38 cellular contexts compared by ENCODE assay signal in genomic region chr4:83734576-83734975, GRCh38.
"Had no signal": no experiment of that assay in that cellular context is flagged by ENCODE, and none has a peak within 500 bp of the region (broad histone marks: within the 10 kb centered on the region; RNA-seq: fewer than 3 reads in every experiment).

No MANE protein-coding gene starts in this region.

- DNase-seq: activated effector memory CD4-positive, alpha-beta T cell treated with anti-CD3 and anti-CD28 coated beads, Interleukin-2, amount 50 U/mL, for 16 hours; activated effector memory CD4-positive, alpha-beta T cell treated with Interleukin-2 at 50 U/mL for 16 hours; activated gamma-delta T cell; activated gamma-delta T cell treated with Interleukin-2 at 50 U/mL for 16 hours; activated naive CD4-positive, alpha-beta T cell; activated naive CD4-positive, alpha-beta T cell treated with anti-CD3 and anti-CD28 coated beads for 36 hours; activated naive CD4-positive, alpha-beta T cell treated with anti-CD3 and anti-CD28 coated beads, Interleukin-2, amount 10 ng/mL, durations not matched to agents 7 days and 5 days; activated naive CD4-positive, alpha-beta T cell treated with anti-CD3 and anti-CD28 coated beads, Interleukin-2, amount 50 U/mL, for 16 hours; activated naive CD4-positive, alpha-beta T cell treated with Interleukin-2 at 50 U/mL for 16 hours; activated naive CD8-positive, alpha-beta T cell treated with anti-CD3 and anti-CD28 coated beads for 36 hours; activated naive CD8-positive, alpha-beta T cell treated with anti-CD3 and anti-CD28 coated beads, Interleukin-2, amount 10 ng/mL, durations not matched to agents 7 days and 5 days; activated naive CD8-positive, alpha-beta T cell treated with anti-CD3 and anti-CD28 coated beads, Interleukin-2, amount 50 U/mL, for 24 hours; activated T-cell treated with anti-CD3 and anti-CD28 coated beads, Interleukin-2, amount 50 U/mL, for 1 hour; activated T-cell treated with anti-CD3 and anti-CD28 coated beads, Interleukin-2, amount 50 U/mL, for 24 hours; activated T-cell treated with anti-CD3 and anti-CD28 coated beads, Interleukin-2, amount 50 U/mL, for 4 hours; activated T-cell treated with anti-CD3 and anti-CD28 coated beads, Interleukin-2, amount 50 U/mL, for 48 hours; activated T-cell treated with anti-CD3 and anti-CD28 coated beads, Interleukin-2, amount 50 U/mL, for 72 hours; adrenal gland; amniotic stem cell; amygdala; anterior cingulate cortex; aorta; body of pancreas; brain microvascular endothelial cell; caudate nucleus; central memory CD4-positive, alpha-beta T cell; cerebellar nuclear complex had no signal

- ATAC-seq: activated naive CD4-positive, alpha-beta T cell treated with anti-CD3 and anti-CD28 coated beads, Interleukin-2, amount 50 U/mL, for 72 hours; activated naive CD8-positive, alpha-beta T cell treated with anti-CD3 and anti-CD28 coated beads, Interleukin-2, amount 50 U/mL, for 24 hours; activated T-cell treated with anti-CD3 and anti-CD28 coated beads, Interleukin-2, amount 50 U/mL, for 4 hours; activated T-cell treated with anti-CD3 and anti-CD28 coated beads, Interleukin-2, amount 50 U/mL, for 72 hours; activated T-helper 17 cell treated with anti-CD3 and anti-CD28 coated beads, Interleukin-2, amount 50 U/mL, for 72 hours; body of pancreas had no signal

- H3K27ac ChIP-seq: adrenal gland, ascending aorta, body of pancreas, brain microvascular endothelial cell, breast epithelium, cardiac muscle cell had no signal

- H3K9me3 Mint-ChIP-seq: activated naive CD4-positive, alpha-beta T cell treated with anti-CD3 and anti-CD28 coated beads, Interleukin-2, amount 10 ng/mL, durations not matched to agents 7 days and 5 days; activated naive CD4-positive, alpha-beta T cell treated with anti-CD3 and anti-CD28 coated beads, Interleukin-2, amount 50 U/mL, for 24 hours; activated naive CD4-positive, alpha-beta T cell treated with anti-CD3 and anti-CD28 coated beads, Interleukin-2, amount 50 U/mL, for 72 hours; activated naive CD8-positive, alpha-beta T cell treated with anti-CD3 and anti-CD28 coated beads, Interleukin-2, amount 10 ng/mL, durations not matched to agents 7 days and 5 days; activated T-cell treated with anti-CD3 and anti-CD28 coated beads, Interleukin-2, amount 50 U/mL, for 24 hours; activated T-helper 1 cell treated with anti-CD3 and anti-CD28 coated beads, Interleukin-12 subunit alpha, Interleukin-12 subunit beta, Interleukin-2, Interleukin-4 antibody, amounts not matched to agents 30 ng/mL and 10 ng/mL and 1 ng/mL, durations not matched to agents 14 hours and 24 hours and 36 hours; activated T-helper 17 cell treated with anti-CD3 and anti-CD28 coated beads, Interleukin-2, amount 50 U/mL, for 72 hours; activated T-helper 2 cell treated with anti-CD3 and anti-CD28 coated beads, Interferon-gamma antibody, Interleukin-2, Interleukin-4, amounts not matched to agents 10 μg/mL and 5 μg/mL and 100 μg/mL, durations not matched to agents 14 hours and 24 hours and 36 hours had no signal

- H3K4me3 ChIP-seq: adrenal gland, ascending aorta, body of pancreas, breast epithelium, cardiac muscle cell had no signal

- H3K4me1 ChIP-seq: adrenal gland, ascending aorta, body of pancreas, breast epithelium had no signal

- H3K4me1 Mint-ChIP-seq: activated naive CD4-positive, alpha-beta T cell treated with anti-CD3 and anti-CD28 coated beads, Interleukin-2, amount 10 ng/mL, durations not matched to agents 7 days and 5 days; activated naive CD4-positive, alpha-beta T cell treated with anti-CD3 and anti-CD28 coated beads, Interleukin-2, amount 50 U/mL, for 24 hours; activated naive CD8-positive, alpha-beta T cell treated with anti-CD3 and anti-CD28 coated beads for 36 hours; activated naive CD8-positive, alpha-beta T cell treated with anti-CD3 and anti-CD28 coated beads, Interleukin-2, amount 10 ng/mL, durations not matched to agents 7 days and 5 days; activated naive CD8-positive, alpha-beta T cell treated with anti-CD3 and anti-CD28 coated beads, Interleukin-2, amount 50 U/mL, for 24 hours; activated T-helper 17 cell treated with anti-CD3 and anti-CD28 coated beads, Interleukin-2, amount 50 U/mL, for 72 hours; central memory CD8-positive, alpha-beta T cell had no signal

- H3K4me3 Mint-ChIP-seq: activated naive CD4-positive, alpha-beta T cell treated with anti-CD3 and anti-CD28 coated beads for 36 hours; activated naive CD4-positive, alpha-beta T cell treated with anti-CD3 and anti-CD28 coated beads, Interleukin-2, amount 10 ng/mL, durations not matched to agents 7 days and 5 days; activated naive CD4-positive, alpha-beta T cell treated with anti-CD3 and anti-CD28 coated beads, Interleukin-2, amount 50 U/mL, for 24 hours; activated naive CD8-positive, alpha-beta T cell; activated naive CD8-positive, alpha-beta T cell treated with anti-CD3 and anti-CD28 coated beads for 36 hours; activated naive CD8-positive, alpha-beta T cell treated with anti-CD3 and anti-CD28 coated beads, Interleukin-2, amount 10 ng/mL, durations not matched to agents 7 days and 5 days; activated naive CD8-positive, alpha-beta T cell treated with anti-CD3 and anti-CD28 coated beads, Interleukin-2, amount 50 U/mL, for 24 hours; activated T-cell treated with anti-CD3 and anti-CD28 coated beads, Interleukin-2, amount 50 U/mL, for 24 hours; activated T-cell treated with anti-CD3 and anti-CD28 coated beads, Interleukin-2, amount 50 U/mL, for 4 hours; activated T-cell treated with anti-CD3 and anti-CD28 coated beads, Interleukin-2, amount 50 U/mL, for 72 hours; activated T-helper 1 cell treated with anti-CD3 and anti-CD28 coated beads, Interleukin-12 subunit alpha, Interleukin-12 subunit beta, Interleukin-2, Interleukin-4 antibody, amounts not matched to agents 30 ng/mL and 10 ng/mL and 1 ng/mL, durations not matched to agents 14 hours and 24 hours and 36 hours; activated T-helper 17 cell treated with anti-CD3 and anti-CD28 coated beads, Interleukin-2, amount 50 U/mL, for 72 hours; brain; central memory CD8-positive, alpha-beta T cell had no signal

- H3K36me3 Mint-ChIP-seq: activated naive CD4-positive, alpha-beta T cell treated with anti-CD3 and anti-CD28 coated beads, Interleukin-2, amount 10 ng/mL, durations not matched to agents 7 days and 5 days; activated naive CD4-positive, alpha-beta T cell treated with anti-CD3 and anti-CD28 coated beads, Interleukin-2, amount 50 U/mL, for 24 hours; activated naive CD4-positive, alpha-beta T cell treated with anti-CD3 and anti-CD28 coated beads, Interleukin-2, amount 50 U/mL, for 72 hours; activated naive CD8-positive, alpha-beta T cell treated with anti-CD3 and anti-CD28 coated beads for 36 hours; activated naive CD8-positive, alpha-beta T cell treated with anti-CD3 and anti-CD28 coated beads, Interleukin-2, amount 10 ng/mL, durations not matched to agents 7 days and 5 days; brain had no signal

- H3K27ac Mint-ChIP-seq: activated naive CD4-positive, alpha-beta T cell treated with anti-CD3 and anti-CD28 coated beads for 36 hours; activated naive CD4-positive, alpha-beta T cell treated with anti-CD3 and anti-CD28 coated beads, Interleukin-2, amount 10 ng/mL, durations not matched to agents 7 days and 5 days; activated naive CD4-positive, alpha-beta T cell treated with anti-CD3 and anti-CD28 coated beads, Interleukin-2, amount 50 U/mL, for 24 hours; activated naive CD4-positive, alpha-beta T cell treated with anti-CD3 and anti-CD28 coated beads, Interleukin-2, amount 50 U/mL, for 72 hours; activated naive CD8-positive, alpha-beta T cell; activated naive CD8-positive, alpha-beta T cell treated with anti-CD3 and anti-CD28 coated beads for 36 hours; activated naive CD8-positive, alpha-beta T cell treated with anti-CD3 and anti-CD28 coated beads, Interleukin-2, amount 10 ng/mL, durations not matched to agents 7 days and 5 days; activated naive CD8-positive, alpha-beta T cell treated with anti-CD3 and anti-CD28 coated beads, Interleukin-2, amount 50 U/mL, for 24 hours; activated T-cell treated with anti-CD3 and anti-CD28 coated beads, Interleukin-2, amount 50 U/mL, for 24 hours; activated T-cell treated with anti-CD3 and anti-CD28 coated beads, Interleukin-2, amount 50 U/mL, for 72 hours; activated T-helper 1 cell treated with anti-CD3 and anti-CD28 coated beads, Interleukin-12 subunit alpha, Interleukin-12 subunit beta, Interleukin-2, Interleukin-4 antibody, amounts not matched to agents 30 ng/mL and 10 ng/mL and 1 ng/mL, durations not matched to agents 14 hours and 24 hours and 36 hours; activated T-helper 17 cell treated with anti-CD3 and anti-CD28 coated beads, Interleukin-2, amount 50 U/mL, for 72 hours; activated T-helper 2 cell treated with anti-CD3 and anti-CD28 coated beads, Interferon-gamma antibody, Interleukin-2, Interleukin-4, amounts not matched to agents 10 μg/mL and 5 μg/mL and 100 μg/mL, durations not matched to agents 14 hours and 24 hours and 36 hours; brain had no signal

- H3K36me3 ChIP-seq: adrenal gland, ascending aorta, brain microvascular endothelial cell, breast epithelium, cardiac muscle cell had no signal

- H3K27me3 ChIP-seq: adrenal gland, ascending aorta, body of pancreas, brain microvascular endothelial cell, breast epithelium, cardiac muscle cell had no signal

- H3K9me3 ChIP-seq: adrenal gland, ascending aorta, body of pancreas, breast epithelium had no signal

- H3K27me3 Mint-ChIP-seq: brain had no signal
